27 cellular contexts compared by ENCODE assay signal in genomic region chr2:147977679-147978078, GRCh38.
"Had no signal": no experiment of that assay in that cellular context is flagged by ENCODE, and none has a peak within 500 bp of the region (broad histone marks: within the 10 kb centered on the region; RNA-seq: fewer than 3 reads in every experiment).

No MANE protein-coding gene starts in this region.

- H2AFZ ChIP-seq: parathyroid adenoma had no signal

- H3K27me3 ChIP-seq: left lung, right atrium auricular region, suprapubic skin, tibial artery, upper lobe of right lung had no signal

- H3K9me3 ChIP-seq: left lung, right atrium auricular region, suprapubic skin, thoracic aorta, tibial artery, upper lobe of right lung had no signal

- DNase-seq: immature natural killer cell; kidney; left colon; left lung; lower lobe of right lung; mammary epithelial cell; mesenchymal stem cell; naive thymus-derived CD8-positive, alpha-beta T cell; stimulated activated CD4-positive, alpha-beta T cell treated with anti-CD3 and anti-CD28 coated beads, Interleukin-12 subunit alpha, Interleukin-12 subunit beta, amount 100 ng/mL, for 4 hours; stimulated activated CD4-positive, alpha-beta T cell treated with anti-CD3 and anti-CD28 coated beads, Interleukin-15, amount 100 ng/mL, for 24 hours; stimulated activated CD4-positive, alpha-beta T cell treated with anti-CD3 and anti-CD28 coated beads, Interleukin-2, amount 100 ng/mL, for 24 hours; stimulated activated CD4-positive, alpha-beta T cell treated with anti-CD3 and anti-CD28 coated beads, Interleukin-4, amount 100 ng/mL, for 1 hour; stimulated activated naive CD4-positive, alpha-beta T cell; tibial artery; trophoblast cell had no signal

- H3K4me3 ChIP-seq: left lung, lower lobe of right lung, right atrium auricular region, skin epidermis, suprapubic skin, thoracic aorta, tibial artery, upper lobe of right lung had no signal

- H3K36me3 ChIP-seq: right atrium auricular region had no signal

- H3K4me1 ChIP-seq: left lung, parathyroid adenoma, right atrium auricular region, upper lobe of right lung had no signal

- H3K27me3 Mint-ChIP-seq: naive thymus-derived CD8-positive, alpha-beta T cell; progenitor cell of endocrine pancreas; stimulated activated naive CD8-positive, alpha-beta T cell treated with anti-CD3 and anti-CD28 coated beads, Interleukin-15, Interleukin-2, amounts not matched to agents 100 ng/mL and 50 ng/mL, for 24 hours had no signal

- H3K9ac ChIP-seq: parathyroid adenoma had no signal

- H3K4me3 Mint-ChIP-seq: immature natural killer cell; naive thymus-derived CD8-positive, alpha-beta T cell; neural crest cell; stimulated activated naive CD8-positive, alpha-beta T cell treated with anti-CD3 and anti-CD28 coated beads, Interleukin-15, Interleukin-2, amounts not matched to agents 100 ng/mL and 50 ng/mL, for 24 hours had no signal

- H3K27ac Mint-ChIP-seq: immature natural killer cell; progenitor cell of endocrine pancreas; stimulated activated naive CD8-positive, alpha-beta T cell treated with anti-CD3 and anti-CD28 coated beads, Interleukin-15, Interleukin-2, amounts not matched to agents 100 ng/mL and 50 ng/mL, for 24 hours had no signal

- ATAC-seq: left colon; left lung; lower lobe of right lung; naive thymus-derived CD8-positive, alpha-beta T cell; sciatic nerve; upper lobe of right lung had no signal

- H3K27ac ChIP-seq: left lung, lower lobe of right lung, parathyroid adenoma, right atrium auricular region, skin epidermis, suprapubic skin, thoracic aorta, tibial artery, upper lobe of right lung had no signal

- FAIRE-seq: islet of Langerhans, kidney, urothelium cell line had no signal

- H3K9me3 Mint-ChIP-seq: immature natural killer cell, neural crest cell had no signal
